In the genomic region with DNA sequence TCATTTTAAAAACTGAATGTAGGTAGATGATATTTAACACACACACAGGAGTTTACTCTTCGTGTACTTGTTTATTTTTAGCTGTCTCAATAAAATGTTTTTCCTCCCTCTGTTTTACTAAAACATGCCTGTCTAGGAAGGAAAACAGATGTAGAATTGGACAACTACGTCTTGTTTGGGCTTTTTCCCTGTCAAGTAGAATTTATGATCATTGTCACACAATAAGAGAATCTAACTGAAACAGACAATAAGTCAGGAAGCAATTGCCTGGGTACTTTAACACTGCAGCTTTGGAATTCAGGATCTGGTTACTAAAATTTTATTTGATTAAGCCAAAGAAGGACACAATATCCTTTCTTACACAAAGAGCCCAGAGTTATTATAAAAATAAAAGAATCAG, we compare ENCODE assay signal across 15 cellular contexts.
"Had no signal": no experiment of that assay in that cellular context is flagged by ENCODE, and none has a peak within 500 bp of the region (broad histone marks: within the 10 kb centered on the region; RNA-seq: fewer than 3 reads in every experiment).

No MANE protein-coding gene starts in this region.

- H3K36me3 ChIP-seq: esophagus squamous epithelium, WERI-Rb-1 had no signal

- ATAC-seq: activated CD4-positive, alpha-beta T cell treated with anti-CD3 and anti-CD28 coated beads for 36 hours; activated naive CD4-positive, alpha-beta T cell treated with anti-CD3 and anti-CD28 coated beads, Interleukin-2, amount 50 U/mL, for 72 hours; foreskin keratinocyte; natural killer cell treated with Interleukin-12 subunit alpha and Interleukin-12 subunit beta and Interleukin-15 and Interleukin-18, amount 100 ng/mL, for 72 hours; right cardiac atrium; stimulated activated naive CD8-positive, alpha-beta T cell treated with anti-CD3 and anti-CD28 coated beads, Interleukin-15, Interleukin-2, amounts not matched to agents 100 U/mL and 50 U/mL, for 24 hours had no signal

- H3K4me3 ChIP-seq: coronary artery, esophagus squamous epithelium had no signal

- DNase-seq: activated CD4-positive, alpha-beta memory T cell treated with anti-CD3 and anti-CD28 coated beads for 36 hours; activated CD4-positive, alpha-beta T cell treated with anti-CD3 and anti-CD28 coated beads for 36 hours; activated gamma-delta T cell; activated T-cell treated with anti-CD3 and anti-CD28 coated beads, Interleukin-2, amount 50 U/mL, for 48 hours; esophagus squamous epithelium; foreskin keratinocyte; kidney glomerular epithelial cell; nucleus accumbens; right cardiac atrium; stimulated activated naive CD8-positive, alpha-beta T cell treated with anti-CD3 and anti-CD28 coated beads, Interleukin-15, Interleukin-2, amounts not matched to agents 100 U/mL and 50 U/mL, for 24 hours; trophoblast cell; WERI-Rb-1 had no signal

- H3K27me3 ChIP-seq: foreskin keratinocyte had no signal

- H3K27ac ChIP-seq: coronary artery, esophagus squamous epithelium, foreskin keratinocyte, WERI-Rb-1 had no signal

- H3K9me3 ChIP-seq: esophagus squamous epithelium had no signal
